Comparison of ENCODE assay signal across 13 cellular contexts in the genomic region with DNA sequence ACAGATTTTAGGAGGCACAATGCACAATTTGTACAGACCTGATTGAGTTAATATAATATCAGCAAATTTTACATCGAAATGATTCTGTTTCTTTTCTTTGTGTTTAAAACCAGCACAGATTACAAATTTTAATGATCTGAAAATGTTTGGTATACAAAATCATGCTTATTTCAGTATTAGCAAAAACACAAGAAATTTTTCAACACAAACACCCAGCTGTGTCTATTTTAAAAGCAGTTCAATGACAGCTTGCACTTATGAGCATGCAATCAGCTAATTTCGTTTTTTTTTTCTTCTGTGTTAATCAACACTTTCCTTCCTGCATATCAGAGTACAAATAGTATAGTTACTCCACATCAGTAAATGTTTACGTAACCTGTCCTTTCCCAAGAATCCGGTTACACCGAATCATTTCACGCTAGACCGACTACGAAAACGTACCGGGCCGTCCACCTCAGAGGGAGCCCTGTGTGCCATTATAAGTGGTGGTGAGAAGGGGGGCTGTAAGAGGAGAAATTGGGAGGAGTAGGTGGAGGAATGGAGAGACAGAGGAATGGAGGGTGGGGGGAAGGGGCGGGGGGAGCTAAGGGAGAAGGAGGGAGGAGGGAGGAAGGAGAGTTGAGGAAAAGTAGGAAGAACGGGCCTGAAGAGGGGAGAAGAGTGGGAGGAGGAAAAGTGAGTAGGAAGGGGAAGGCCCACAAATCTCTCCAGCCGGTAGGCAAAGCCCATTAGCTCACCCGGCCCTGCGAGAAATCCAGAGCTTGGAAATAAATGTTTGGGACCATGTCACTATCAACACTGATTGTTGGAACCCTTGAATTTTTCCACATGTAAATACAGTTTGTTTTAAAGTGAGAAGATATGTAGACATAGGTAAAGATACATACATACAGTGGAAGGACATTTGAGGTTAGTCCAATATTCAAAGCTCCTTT. TPM values are rescaled to one million over a fixed set of nuclear protein-coding genes. Genes with fewer than 3 reads are reported as not detected.
DNase-seq lines count a peak whose midpoint lies in the region; ATAC-seq, FAIRE-seq and TF ChIP-seq lines count a peak whose summit lies in the region.
"Had no signal": no experiment of that assay in that cellular context is flagged by ENCODE, and none has a peak within 500 bp of the region (broad histone marks: within the 10 kb centered on the region; RNA-seq: fewer than 3 reads in every experiment).

No MANE protein-coding gene starts in this region.

- H3K4me3 ChIP-seq in dorsolateral prefrontal cortex (peak overlapping the region in 58 of 59 donors; percentile 18 to 83 (median 60)), suprapubic skin (no peak overlapping the region)

- no peak for DNase-seq in D721Med (ENCODE audit: insufficient read length, low spot score)
- DNase-seq in HTR-8/SVneo (ENCODE audit: insufficient read length, low spot score) = no peak
- peak; percentile 41 for DNase-seq in NCI-H510A (lab: John Stamatoyannopoulos, UW)
- no peak for DNase-seq in dorsolateral prefrontal cortex
- no peak for DNase-seq in suprapubic skin (ENCODE audit: low spot score in 2 of 2)
- DNase-seq in activated CD4-positive, alpha-beta T cell treated with anti-CD3 and anti-CD28 coated beads, Interleukin-2, amount 10 ng/mL, durations not matched to agents 7 days and 5 days = no peak
- DNase-seq in stimulated activated CD4-positive, alpha-beta T cell treated with anti-CD3 and anti-CD28 coated beads, Interleukin-12 subunit alpha, Interleukin-12 subunit beta, amount 100 ng/mL, for 4 hours = no peak
- DNase-seq: activated CD8-positive, alpha-beta memory T cell treated with anti-CD3 and anti-CD28 coated beads, Interleukin-2, amount 50 U/mL, for 4 hours; adrenal gland; effector CD8-positive, alpha-beta T cell had no signal

- CTCF ChIA-PET in activated CD4-positive, alpha-beta T cell treated with anti-CD3 and anti-CD28 coated beads, Interleukin-2, amount 10 ng/mL, durations not matched to agents 7 days and 5 days (lab: Charles Lee) = interaction anchor here (1.2 kb wide), 1 partner anchor 10 kb away, joined by 3 read pairs; no protein-coding TSS in a partner anchor

- H3K27ac Mint-ChIP-seq in activated CD4-positive, alpha-beta T cell treated with anti-CD3 and anti-CD28 coated beads, Interleukin-2, amount 10 ng/mL, durations not matched to agents 7 days and 5 days = no peak overlapping the region

- no peaks in the 10 kb centered on the region for H3K9me3 ChIP-seq in suprapubic skin
- H3K9me3 ChIP-seq: adrenal gland had no signal

- intact Hi-C loops in dorsolateral prefrontal cortex (cut with DNase I) = loop anchor here in 1 of 2 donors (10.0 kb wide), 1 partner anchor 631 kb away; no protein-coding TSS in a partner anchor

- H3K36me3 ChIP-seq in suprapubic skin = no peaks in the 10 kb centered on the region
- H3K36me3 ChIP-seq: adrenal gland, neutrophil had no signal

- peaks cover 4% of the 10 kb centered on the region for H3K36me3 Mint-ChIP-seq in activated CD4-positive, alpha-beta T cell treated with anti-CD3 and anti-CD28 coated beads, Interleukin-2, amount 10 ng/mL, durations not matched to agents 7 days and 5 days (ENCODE audit: low read depth)

- POLR2A ChIA-PET in activated CD4-positive, alpha-beta T cell treated with anti-CD3 and anti-CD28 coated beads, Interleukin-2, amount 10 ng/mL, durations not matched to agents 7 days and 5 days (lab: Charles Lee) = no interaction called here

- FAIRE-seq in D721Med (lab: Jason Lieb, UNC) (peak; percentile 48), HTR-8/SVneo (lab: Jason Lieb, UNC) (peak; percentile 42)

- no peak for TF ChIP-seq EP300 in suprapubic skin (IDR thresholded peaks at IDR 0.05)

- TF ChIP-seq CTCF in D721Med (IDR thresholded peaks at IDR 0.05; ENCODE audit: insufficient read depth, missing control alignments) (no peak), dorsolateral prefrontal cortex (IDR thresholded peaks at IDR 0.05 in 54 of 56, conservative IDR thresholded peaks at IDR 0.05 in 2 of 56; ENCODE audit: low read depth in 1 of 56, partially characterized antibody in 56 of 56) (no peak), suprapubic skin (IDR thresholded peaks at IDR 0.05) (no peak)

- peaks cover 72% of the 10 kb centered on the region for H3K27me3 Mint-ChIP-seq in activated CD4-positive, alpha-beta T cell treated with anti-CD3 and anti-CD28 coated beads, Interleukin-2, amount 10 ng/mL, durations not matched to agents 7 days and 5 days

- H3K4me1 ChIP-seq in suprapubic skin = peaks cover 30% of the 10 kb centered on the region

- H3K27me3 ChIP-seq in dorsolateral prefrontal cortex (peaks cover 0 to 96% (median 43%) of the 10 kb centered on the region in 45 donors), suprapubic skin (peaks cover 100% of the 10 kb centered on the region)

- peaks cover 11% of the 10 kb centered on the region for H3K4me1 Mint-ChIP-seq in activated CD4-positive, alpha-beta T cell treated with anti-CD3 and anti-CD28 coated beads, Interleukin-2, amount 10 ng/mL, durations not matched to agents 7 days and 5 days

- TF ChIP-seq POLR2A in suprapubic skin (IDR thresholded peaks at IDR 0.05) = no peak

- H3K27ac ChIP-seq in dorsolateral prefrontal cortex (peak overlapping the region in 58 of 59 donors; percentile 59 to 98 (median 94)), suprapubic skin (no peak overlapping the region)
- H3K27ac ChIP-seq: adrenal gland, neutrophil had no signal

- no peak for ATAC-seq in HG02870 (IDR thresholded peaks at IDR 0.05; ENCODE audit: unreplicated experiment)

- H3K9me3 Mint-ChIP-seq in activated CD4-positive, alpha-beta T cell treated with anti-CD3 and anti-CD28 coated beads, Interleukin-2, amount 10 ng/mL, durations not matched to agents 7 days and 5 days = peaks cover 2% of the 10 kb centered on the region

- H3K4me3 Mint-ChIP-seq in activated CD4-positive, alpha-beta T cell treated with anti-CD3 and anti-CD28 coated beads, Interleukin-2, amount 10 ng/mL, durations not matched to agents 7 days and 5 days = no peak overlapping the region

- WGBS in suprapubic skin = 18% methylated on average over 16 of the region's 16 CpGs

RNA-seq across cellular contexts. Expression of gene FOXG1, which starts 2.4 kb away (rescaled TPM):
- 10 to 100 TPM; 25.8 to 72.3 (median 52.9) TPM for total RNA-seq in dorsolateral prefrontal cortex
- not detected for total RNA-seq in suprapubic skin
- not detected for total RNA-seq in activated CD4-positive, alpha-beta T cell treated with anti-CD3 and anti-CD28 coated beads, Interleukin-2, amount 10 ng/mL, durations not matched to agents 7 days and 5 days
- total RNA-seq: ureter had no signal

Comparison
In these comparisons a context has a peak if more than half of its experiments do, and no peak if none do; other contexts are left out.
1. RNA of gene FOXG1, which starts 2.4 kb away (total RNA-seq): 25.8 to 72.3 TPM in dorsolateral prefrontal cortex; not detected in suprapubic skin and not detected in activated CD4-positive, alpha-beta T cell treated with anti-CD3 and anti-CD28 coated beads, Interleukin-2, amount 10 ng/mL, durations not matched to agents 7 days and 5 days; every median in the first group is over 10 times any median in the second.